38 cellular contexts compared by ENCODE assay signal in the genomic region with DNA sequence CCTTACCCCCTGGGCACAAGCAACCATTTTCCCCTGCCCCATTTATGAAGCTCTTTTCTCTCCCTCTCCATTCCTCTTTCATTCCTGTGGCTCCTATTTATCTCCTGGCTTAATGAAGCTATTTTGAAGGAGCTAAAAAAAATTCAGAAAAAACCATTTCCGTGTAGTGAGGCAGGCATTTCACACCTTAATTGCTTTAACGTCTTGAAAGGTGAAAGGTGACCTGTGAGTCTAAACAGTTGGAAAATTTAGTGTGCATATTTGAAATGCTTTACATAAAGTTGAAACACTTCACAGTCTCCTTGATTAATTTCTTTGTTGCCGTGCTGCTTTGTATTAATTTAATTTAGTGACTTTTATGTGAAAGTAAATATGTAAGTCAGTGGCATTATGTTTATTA.
"Had no signal": no experiment of that assay in that cellular context is flagged by ENCODE, and none has a peak within 500 bp of the region (broad histone marks: within the 10 kb centered on the region; RNA-seq: fewer than 3 reads in every experiment).

No MANE protein-coding gene starts in this region.

- H3K27ac ChIP-seq: ascending aorta, breast epithelium, PC-9, RWPE1, VCaP had no signal

- H3K36me3 Mint-ChIP-seq: activated CD8-positive, alpha-beta memory T cell treated with anti-CD3 and anti-CD28 coated beads, Interleukin-2, amount 10 ng/mL, durations not matched to agents 7 days and 5 days; activated naive CD4-positive, alpha-beta T cell treated with anti-CD3 and anti-CD28 coated beads, Interleukin-2, amount 10 ng/mL, durations not matched to agents 7 days and 5 days; activated naive CD8-positive, alpha-beta T cell treated with anti-CD3 and anti-CD28 coated beads, Interleukin-2, amount 10 ng/mL, durations not matched to agents 7 days and 5 days; IgD-negative memory B cell had no signal

- H3K27ac Mint-ChIP-seq: activated CD4-positive, alpha-beta memory T cell treated with anti-CD3 and anti-CD28 coated beads, Interleukin-2, amount 10 ng/mL, durations not matched to agents 7 days and 5 days; activated CD8-positive, alpha-beta memory T cell treated with anti-CD3 and anti-CD28 coated beads, Interleukin-2, amount 10 ng/mL, durations not matched to agents 7 days and 5 days; activated naive CD4-positive, alpha-beta T cell treated with anti-CD3 and anti-CD28 coated beads, Interleukin-2, amount 10 ng/mL, durations not matched to agents 7 days and 5 days; activated naive CD8-positive, alpha-beta T cell treated with anti-CD3 and anti-CD28 coated beads, Interleukin-2, amount 10 ng/mL, durations not matched to agents 7 days and 5 days; IgD-negative memory B cell had no signal

- H3K9me3 Mint-ChIP-seq: activated CD4-positive, alpha-beta memory T cell treated with anti-CD3 and anti-CD28 coated beads, Interleukin-2, amount 10 ng/mL, durations not matched to agents 7 days and 5 days; activated naive CD4-positive, alpha-beta T cell treated with anti-CD3 and anti-CD28 coated beads, Interleukin-2, amount 10 ng/mL, durations not matched to agents 7 days and 5 days; activated naive CD8-positive, alpha-beta T cell treated with anti-CD3 and anti-CD28 coated beads, Interleukin-2, amount 10 ng/mL, durations not matched to agents 7 days and 5 days; IgD-negative memory B cell had no signal

- DNase-seq: activated CD4-positive, alpha-beta memory T cell treated with anti-CD3 and anti-CD28 coated beads, Interleukin-2, amount 10 ng/mL, durations not matched to agents 7 days and 5 days; activated CD4-positive, alpha-beta T cell treated with anti-CD3 and anti-CD28 coated beads for 1 hour; activated CD4-positive, alpha-beta T cell treated with anti-CD3 and anti-CD28 coated beads for 48 hours; activated CD4-positive, CD25-positive, alpha-beta regulatory T cell; activated CD8-positive, alpha-beta memory T cell treated with anti-CD3 and anti-CD28 coated beads for 24 hours; activated CD8-positive, alpha-beta memory T cell treated with anti-CD3 and anti-CD28 coated beads, Interleukin-2, amount 10 ng/mL, durations not matched to agents 7 days and 5 days; activated CD8-positive, alpha-beta memory T cell treated with anti-CD3 and anti-CD28 coated beads, Interleukin-2, amount 50 U/mL, for 48 hours; activated effector memory CD4-positive, alpha-beta T cell treated with Interleukin-2 at 50 U/mL for 16 hours; activated naive CD4-positive, alpha-beta T cell treated with anti-CD3 and anti-CD28 coated beads, Interleukin-2, amount 10 ng/mL, durations not matched to agents 7 days and 5 days; activated naive CD8-positive, alpha-beta T cell treated with anti-CD3 and anti-CD28 coated beads, Interleukin-2, amount 10 ng/mL, durations not matched to agents 7 days and 5 days; activated T-cell treated with anti-CD3 and anti-CD28 coated beads, Interleukin-2, amount 50 U/mL, for 48 hours; amygdala; caudate nucleus; Karpas-422; KBM-7; NCI-H1048; NCI-H1436 treated with DMSO at 0.1 percent for 48 hours; NCI-H1694 treated with DMSO at 0.1 percent for 48 hours; NCI-H2029 treated with DMSO at 0.1 percent for 48 hours; NCI-H2107; NCI-H2171; NCI-H510A; NCI-H526; NCI-H748 treated with DMSO at 0.1 percent for 48 hours; NK-92 treated with Interleukin-12 subunit alpha and Interleukin-12 subunit beta, amount 100 ng/mL, for 24 hours; PC-9; SIG-M5; SW 1271; T-helper 1 cell; T-helper 2 cell; T-helper 9 cell had no signal

- H3K4me2 ChIP-seq: PC-9 had no signal

- H3K4me1 ChIP-seq: ascending aorta, breast epithelium had no signal

- H3K9me3 ChIP-seq: ascending aorta, breast epithelium had no signal

- ATAC-seq: activated CD8-positive, alpha-beta memory T cell treated with anti-CD3 and anti-CD28 coated beads, Interleukin-2, amount 10 ng/mL, durations not matched to agents 7 days and 5 days; Right ventricle myocardium inferior; SK-N-SH treated with all-trans-retinoic acid at 6 μM for 48 hours had no signal

- H3K27me3 ChIP-seq: ascending aorta, breast epithelium had no signal

- H3K4me3 ChIP-seq: ascending aorta, breast epithelium, PC-9 had no signal

- H3K36me3 ChIP-seq: ascending aorta, breast epithelium had no signal

- H3K4me3 Mint-ChIP-seq: activated CD4-positive, alpha-beta memory T cell treated with anti-CD3 and anti-CD28 coated beads, Interleukin-2, amount 10 ng/mL, durations not matched to agents 7 days and 5 days; activated CD8-positive, alpha-beta memory T cell treated with anti-CD3 and anti-CD28 coated beads, Interleukin-2, amount 10 ng/mL, durations not matched to agents 7 days and 5 days; activated naive CD4-positive, alpha-beta T cell treated with anti-CD3 and anti-CD28 coated beads, Interleukin-2, amount 10 ng/mL, durations not matched to agents 7 days and 5 days; activated naive CD8-positive, alpha-beta T cell treated with anti-CD3 and anti-CD28 coated beads, Interleukin-2, amount 10 ng/mL, durations not matched to agents 7 days and 5 days; IgD-negative memory B cell had no signal

- H3K4me1 Mint-ChIP-seq: activated CD4-positive, alpha-beta memory T cell treated with anti-CD3 and anti-CD28 coated beads, Interleukin-2, amount 10 ng/mL, durations not matched to agents 7 days and 5 days; activated CD8-positive, alpha-beta memory T cell treated with anti-CD3 and anti-CD28 coated beads, Interleukin-2, amount 10 ng/mL, durations not matched to agents 7 days and 5 days; activated naive CD4-positive, alpha-beta T cell treated with anti-CD3 and anti-CD28 coated beads, Interleukin-2, amount 10 ng/mL, durations not matched to agents 7 days and 5 days; activated naive CD8-positive, alpha-beta T cell treated with anti-CD3 and anti-CD28 coated beads, Interleukin-2, amount 10 ng/mL, durations not matched to agents 7 days and 5 days; IgD-negative memory B cell had no signal

- H2AFZ ChIP-seq: PC-9 had no signal
